ENCODE assay signal across 11 cellular contexts in genomic region chr1:87279966-87280535, GRCh38.
DNase-seq lines count a peak whose midpoint lies in the region; ATAC-seq and TF ChIP-seq lines count a peak whose summit lies in the region.
"Had no signal": no experiment of that assay in that cellular context is flagged by ENCODE, and none has a peak within 500 bp of the region (broad histone marks: within the 10 kb centered on the region; RNA-seq: fewer than 3 reads in every experiment).

No MANE protein-coding gene starts in this region.

- TF ChIP-seq CTCF in GM12874 (IDR thresholded peaks at IDR 0.05; ENCODE audit: insufficient read depth, low read depth, low read length) (peak; percentile 3; the same call in 1 of the 2 replicates), MM.1S (IDR thresholded peaks at IDR 0.05; ENCODE audit: low read length) (peak; percentile 23; the same call in 1 of the 2 replicates), nephron (IDR thresholded peaks at IDR 0.05; ENCODE audit: unreplicated experiment in 3 of 3) (peak in 1 of 3 experiments; percentile 17)

- no peaks in the 10 kb centered on the region for H3K79me2 ChIP-seq in MM.1S (ENCODE audit: low read length)

- H3K27ac ChIP-seq in MM.1S (ENCODE audit: low read length) (no peak overlapping the region), angular gyrus (ENCODE audit: low read depth, low read length) (peak overlapping the region; percentile 22)

- no peak overlapping the region for H3K4me3 ChIP-seq in MM.1S (ENCODE audit: low read length)

- no peaks in the 10 kb centered on the region for H3K36me3 ChIP-seq in MM.1S (replicated peaks; ENCODE audit: insufficient read depth, low read length)

- H3K4me2 ChIP-seq in MM.1S (ENCODE audit: low read depth, low read length), result no peak overlapping the region

- no peak overlapping the region for H2AFZ ChIP-seq in MM.1S (ENCODE audit: low read length)

- no peaks in the 10 kb centered on the region for H3K27me3 Mint-ChIP-seq in nephron (ENCODE audit: low read depth)

- H3K27ac Mint-ChIP-seq in nephron, result peak overlapping the region in 2 of 3 experiments; percentile 21 to 43
- H3K27ac Mint-ChIP-seq: activated naive CD8-positive, alpha-beta T cell treated with anti-CD3 and anti-CD28 coated beads, Interleukin-2, amount 10 ng/mL, durations not matched to agents 7 days and 5 days had no signal

- no peaks in the 10 kb centered on the region for H3K27me3 ChIP-seq in MM.1S (replicated peaks; ENCODE audit: insufficient read depth, low read length)

- peaks cover 12% of the 10 kb centered on the region for H3K4me1 Mint-ChIP-seq in nephron
- H3K4me1 Mint-ChIP-seq: activated naive CD8-positive, alpha-beta T cell treated with anti-CD3 and anti-CD28 coated beads, Interleukin-2, amount 10 ng/mL, durations not matched to agents 7 days and 5 days had no signal

- DNase-seq in MM.1S (peak; percentile 23), ecto neural progenitor cell (ENCODE audit: low spot score) (no peak)
- DNase-seq: activated CD4-positive, CD25-positive, alpha-beta regulatory T cell; activated naive CD8-positive, alpha-beta T cell treated with anti-CD3 and anti-CD28 coated beads, Interleukin-2, amount 10 ng/mL, durations not matched to agents 7 days and 5 days; glutamatergic neuron; substantia nigra had no signal

- H4K20me1 ChIP-seq in MM.1S (ENCODE audit: insufficient read depth, low read length), result no peaks in the 10 kb centered on the region

- no peak overlapping the region for H3K9ac ChIP-seq in MM.1S (ENCODE audit: low read length)

- no peaks in the 10 kb centered on the region for H3K9me3 Mint-ChIP-seq in nephron
- H3K9me3 Mint-ChIP-seq: activated naive CD8-positive, alpha-beta T cell treated with anti-CD3 and anti-CD28 coated beads, Interleukin-2, amount 10 ng/mL, durations not matched to agents 7 days and 5 days had no signal

- H3K9me2 ChIP-seq in MM.1S (replicated peaks; ENCODE audit: insufficient read depth, low read length), result no peaks in the 10 kb centered on the region

- no peaks in the 10 kb centered on the region for H3F3A ChIP-seq in MM.1S (ENCODE audit: insufficient read depth, low read length)

- no peaks in the 10 kb centered on the region for H3K9me3 ChIP-seq in MM.1S (replicated peaks; ENCODE audit: insufficient read depth, low read length)

- no peaks in the 10 kb centered on the region for H3K4me1 ChIP-seq in MM.1S (ENCODE audit: low read length)

- H3K4me3 Mint-ChIP-seq in nephron, result no peak overlapping the region
- H3K4me3 Mint-ChIP-seq: activated naive CD8-positive, alpha-beta T cell treated with anti-CD3 and anti-CD28 coated beads, Interleukin-2, amount 10 ng/mL, durations not matched to agents 7 days and 5 days had no signal

- no peak for ATAC-seq in HG03565 (IDR thresholded peaks at IDR 0.05; ENCODE audit: unreplicated experiment)
- no peak for ATAC-seq in GM18870 (IDR thresholded peaks at IDR 0.05; ENCODE audit: unreplicated experiment)

- no peaks in the 10 kb centered on the region for H3K36me3 Mint-ChIP-seq in nephron (ENCODE audit: low read depth)
- H3K36me3 Mint-ChIP-seq: activated naive CD8-positive, alpha-beta T cell treated with anti-CD3 and anti-CD28 coated beads, Interleukin-2, amount 10 ng/mL, durations not matched to agents 7 days and 5 days had no signal
